In genomic region chr3:58631742-58632141, GRCh38 we compare ENCODE assay signal across 36 cellular contexts. TPM values are rescaled to one million over a fixed set of nuclear protein-coding genes. Genes with fewer than 3 reads are reported as not detected.
"Had no signal": no experiment of that assay in that cellular context is flagged by ENCODE, and none has a peak within 500 bp of the region (broad histone marks: within the 10 kb centered on the region; RNA-seq: fewer than 3 reads in every experiment).

No MANE protein-coding gene starts in this region.

- ATAC-seq: activated CD4-positive, CD25-positive, alpha-beta regulatory T cell treated with anti-CD3 and anti-CD28 coated beads, Interleukin-2, amount 50 U/mL, for 24 hours; activated CD8-positive, alpha-beta T cell treated with anti-CD3 and anti-CD28 coated beads for 36 hours; activated T-cell treated with anti-CD3 and anti-CD28 coated beads, Interleukin-2, amount 50 U/mL, for 4 hours; activated T-helper 17 cell treated with anti-CD3 and anti-CD28 coated beads, Interleukin-2, amount 50 U/mL, for 72 hours; effector memory CD8-positive, alpha-beta T cell; gastroesophageal sphincter; heart right ventricle; T-helper 17 cell had no signal

- H3K27ac ChIP-seq: brain microvascular endothelial cell, epithelial cell of prostate, esophagus squamous epithelium, gastroesophageal sphincter, heart right ventricle, WERI-Rb-1 had no signal

- H3K9me3 ChIP-seq: esophagus squamous epithelium, gastroesophageal sphincter, heart right ventricle had no signal

- H3K36me3 ChIP-seq: brain microvascular endothelial cell, esophagus squamous epithelium, gastroesophageal sphincter, heart right ventricle, WERI-Rb-1 had no signal

- H3K27me3 ChIP-seq: brain microvascular endothelial cell, esophagus squamous epithelium had no signal

- DNase-seq: activated B cell treated with CpG ODN at 0.5 μM for 24 hours; activated CD4-positive, alpha-beta T cell treated with anti-CD3 and anti-CD28 coated beads for 48 hours; activated CD4-positive, alpha-beta T cell treated with anti-CD3 and anti-CD28 coated beads, Interleukin-2, amount 50 U/mL, for 1 hour; activated CD4-positive, alpha-beta T cell treated with anti-CD3 and anti-CD28 coated beads, Interleukin-2, amount 50 U/mL, for 48 hours; activated CD8-positive, alpha-beta memory T cell treated with anti-CD3 and anti-CD28 coated beads for 24 hours; activated CD8-positive, alpha-beta T cell treated with anti-CD3 and anti-CD28 coated beads for 36 hours; activated effector memory CD4-positive, alpha-beta T cell treated with Interleukin-2 at 50 U/mL for 16 hours; activated gamma-delta T cell treated with Interleukin-2 at 50 U/mL for 16 hours; activated naive CD4-positive, alpha-beta T cell treated with anti-CD3 and anti-CD28 coated beads, Interleukin-2, amount 50 U/mL, for 16 hours; activated naive CD4-positive, alpha-beta T cell treated with Interleukin-2 at 50 U/mL for 16 hours; activated T-cell treated with anti-CD3 and anti-CD28 coated beads, Interleukin-2, amount 50 U/mL, for 4 hours; amniotic stem cell; anterior cingulate cortex; brain microvascular endothelial cell; caudate nucleus; cortex of kidney; dermis blood vessel endothelial cell; effector CD4-positive, alpha-beta T cell; effector memory CD8-positive, alpha-beta T cell; esophagus squamous epithelium; foreskin melanocyte; heart right ventricle; T-helper 1 cell; T-helper 17 cell; T1000; WERI-Rb-1 had no signal

- H3K4me3 ChIP-seq: esophagus squamous epithelium, gastroesophageal sphincter, heart right ventricle had no signal

RNA-seq across cellular contexts. Expression of gene FAM3D, which starts 34.8 kb away (rescaled TPM):
- total RNA-seq: activated B cell treated with CpG ODN at 0.5 μM for 24 hours; activated CD8-positive, alpha-beta T cell treated with anti-CD3 and anti-CD28 coated beads for 36 hours; activated T-cell treated with anti-CD3 and anti-CD28 coated beads, Interleukin-2, amount 50 U/mL, for 4 hours; activated T-helper 17 cell treated with anti-CD3 and anti-CD28 coated beads, Interleukin-2, amount 50 U/mL, for 72 hours; astrocyte; chondrocyte; endothelial cell of umbilical vein; fibroblast of lung; fibroblast of villous mesenchyme; heart right ventricle; T-helper 17 cell had no signal
- polyA plus RNA-seq: fibroblast of lung had no signal

RNA-seq across cellular contexts. Expression of gene FAM107A, which starts 54.6 kb away (rescaled TPM):
- total RNA-seq: activated B cell treated with CpG ODN at 0.5 μM for 24 hours; activated CD8-positive, alpha-beta T cell treated with anti-CD3 and anti-CD28 coated beads for 36 hours; activated T-cell treated with anti-CD3 and anti-CD28 coated beads, Interleukin-2, amount 50 U/mL, for 4 hours; activated T-helper 17 cell treated with anti-CD3 and anti-CD28 coated beads, Interleukin-2, amount 50 U/mL, for 72 hours; astrocyte; bronchial epithelial cell; chondrocyte; fibroblast of villous mesenchyme; T-helper 17 cell had no signal
